13 cellular contexts compared by ENCODE assay signal in the genomic region with DNA sequence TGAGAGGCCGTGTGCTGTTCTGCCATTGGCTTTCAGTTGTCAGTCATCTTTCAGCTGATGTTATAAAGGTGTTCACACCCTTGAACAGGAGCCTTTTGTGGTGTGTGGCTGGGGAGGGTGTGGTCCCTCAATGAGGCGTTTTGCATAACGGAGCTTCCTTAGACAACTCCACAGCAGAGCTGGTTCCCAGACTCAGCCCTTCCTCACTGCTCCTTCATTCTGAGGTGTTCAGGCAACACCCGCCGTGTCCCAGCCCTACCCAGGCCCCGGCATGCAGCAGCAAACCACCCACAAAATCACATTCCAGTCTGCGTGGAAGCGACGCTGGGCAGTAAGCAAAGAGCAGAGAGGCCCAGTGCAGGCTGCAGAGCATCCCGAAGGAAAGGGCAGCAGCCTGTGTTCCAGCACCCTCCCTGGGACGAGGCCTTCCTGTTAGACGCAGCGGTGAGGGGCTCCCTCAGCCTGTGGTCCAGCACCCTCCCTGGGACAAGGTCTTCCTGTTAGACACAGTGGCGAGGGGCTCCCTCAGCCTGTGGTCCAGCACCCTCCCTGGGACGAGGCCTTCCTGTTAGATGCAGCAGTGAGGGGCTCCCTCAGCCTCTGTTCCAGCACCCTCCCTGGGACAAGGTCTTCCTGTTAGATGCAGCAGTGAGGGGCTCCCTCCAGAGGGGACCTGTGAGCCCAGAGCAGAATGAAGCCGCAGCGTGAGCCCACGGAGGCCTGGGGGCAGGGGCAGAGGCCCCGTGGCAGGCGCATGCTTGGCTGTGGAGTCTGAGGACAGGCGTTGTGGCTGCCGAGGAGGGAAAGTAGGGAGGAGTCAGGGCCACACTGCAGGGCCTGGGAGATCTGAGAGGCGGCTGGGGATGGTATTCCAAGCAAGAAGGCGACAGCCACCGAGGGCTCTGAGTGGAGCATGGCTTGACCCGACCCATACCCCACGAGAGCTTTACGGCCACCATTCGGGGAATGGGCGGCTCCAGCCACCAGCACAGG.
A peak's percentile ranks its signal among the peaks of the same experiment; 100 is the strongest.
DNase-seq lines count a peak whose midpoint lies in the region; ATAC-seq and TF ChIP-seq lines count a peak whose summit lies in the region.
"Had no signal": no experiment of that assay in that cellular context is flagged by ENCODE, and none has a peak within 500 bp of the region (broad histone marks: within the 10 kb centered on the region; RNA-seq: fewer than 3 reads in every experiment).

No MANE protein-coding gene starts in this region.

- no peak for DNase-seq in activated CD4-positive, alpha-beta T cell treated with anti-CD3 and anti-CD28 coated beads for 36 hours
- DNase-seq in activated CD4-positive, alpha-beta T cell treated with anti-CD3 and anti-CD28 coated beads, Interleukin-2, amount 50 U/mL, for 48 hours = no peak
- DNase-seq in NCI-H526 (lab: John Stamatoyannopoulos, UW) (peak; percentile 97), chondrocyte (ENCODE audit: low spot score) (peak; percentile 59), progenitor cell of endocrine pancreas (ENCODE audit: low spot score, unreplicated experiment) (peak; percentile 5), stomach (no peak), GM10248 (ENCODE audit: extremely low spot score) (no peak)
- DNase-seq: MV-4-11; nucleus accumbens; stimulated activated CD4-positive, alpha-beta T cell treated with anti-CD3 and anti-CD28 coated beads, Interleukin-12 subunit alpha, Interleukin-12 subunit beta, amount 100 ng/mL, for 4 hours had no signal

- CTCF ChIA-PET in activated CD4-positive, alpha-beta T cell treated with anti-CD3 and anti-CD28 coated beads for 36 hours (lab: Charles Lee) = interaction anchor here (0.7 kb wide), 2 partner anchors 8 to 406 kb away, joined by 3 read pairs; no protein-coding TSS in a partner anchor
- CTCF ChIA-PET in GM10248 (lab: Yijun Ruan, JAX) = no interaction called here

- WGBS in stomach, 5 donors = 76 to 85% (median 82%) methylated on average over 30 of the region's 30 CpGs

- H3K36me3 Mint-ChIP-seq in activated CD4-positive, alpha-beta T cell treated with anti-CD3 and anti-CD28 coated beads for 36 hours (ENCODE audit: low read depth) = no peaks in the 10 kb centered on the region
- H3K36me3 Mint-ChIP-seq in chondrocyte (ENCODE audit: low read depth) (no peaks in the 10 kb centered on the region), progenitor cell of endocrine pancreas (ENCODE audit: insufficient read depth) (no peaks in the 10 kb centered on the region)

- peaks cover 0 to 8% (median 5%) of the 10 kb centered on the region in 4 donors for H3K9me3 ChIP-seq in stomach
- H3K9me3 ChIP-seq: uterus had no signal

- H3K27me3 Mint-ChIP-seq in activated CD4-positive, alpha-beta T cell treated with anti-CD3 and anti-CD28 coated beads for 36 hours = peaks cover 3% of the 10 kb centered on the region
- H3K27me3 Mint-ChIP-seq in chondrocyte (ENCODE audit: low read depth) (peaks cover 10% of the 10 kb centered on the region), progenitor cell of endocrine pancreas (peaks cover 22% of the 10 kb centered on the region)

- TF ChIP-seq EP300 in stomach (IDR thresholded peaks at IDR 0.05) = no peak

- intact Hi-C loops in activated CD4-positive, alpha-beta T cell treated with anti-CD3 and anti-CD28 coated beads for 36 hours (cut with DNase I, micrococcal nuclease) = no loop called here
- intact Hi-C loops in stomach (cut with DNase I; ENCODE audit: low total_unique reads) = no loop called here

- H3K27ac Mint-ChIP-seq in activated CD4-positive, alpha-beta T cell treated with anti-CD3 and anti-CD28 coated beads for 36 hours = no peak overlapping the region
- H3K27ac Mint-ChIP-seq in chondrocyte (ENCODE audit: unreplicated experiment) (no peak overlapping the region), progenitor cell of endocrine pancreas (no peak overlapping the region)

- no peaks in the 10 kb centered on the region for H3K9me3 Mint-ChIP-seq in activated CD4-positive, alpha-beta T cell treated with anti-CD3 and anti-CD28 coated beads for 36 hours (ENCODE audit: low read depth)
- H3K9me3 Mint-ChIP-seq in chondrocyte (ENCODE audit: low read depth) = peaks cover 11% of the 10 kb centered on the region
- no peaks in the 10 kb centered on the region for H3K9me3 Mint-ChIP-seq in progenitor cell of endocrine pancreas (ENCODE audit: low read depth)

- no peak overlapping the region for H3K4me3 ChIP-seq in stomach
- H3K4me3 ChIP-seq: uterus had no signal

- peaks cover 0 to 2% (median 0%) of the 10 kb centered on the region in 4 donors for H3K4me1 ChIP-seq in stomach
- H3K4me1 ChIP-seq: uterus had no signal

- no peak for TF ChIP-seq POLR2A in stomach (IDR thresholded peaks at IDR 0.05)

- no peak overlapping the region for H3K4me3 Mint-ChIP-seq in activated CD4-positive, alpha-beta T cell treated with anti-CD3 and anti-CD28 coated beads for 36 hours
- no peak overlapping the region for H3K4me3 Mint-ChIP-seq in chondrocyte (ENCODE audit: unreplicated experiment)
- H3K4me3 Mint-ChIP-seq in progenitor cell of endocrine pancreas (ENCODE audit: low read depth) = no peak overlapping the region

- POLR2A ChIA-PET in activated CD4-positive, alpha-beta T cell treated with anti-CD3 and anti-CD28 coated beads for 36 hours (lab: Charles Lee) = no interaction called here
- POLR2A ChIA-PET in GM10248 (lab: Yijun Ruan, JAX) = no interaction called here

- TF ChIP-seq CTCF in chondrocyte (IDR thresholded peaks at IDR 0.05) (no peak), progenitor cell of endocrine pancreas (IDR thresholded peaks at IDR 0.05; ENCODE audit: unreplicated experiment) (no peak), stomach (IDR thresholded peaks at IDR 0.05) (no peak), GM10248 (IDR thresholded peaks at IDR 0.05; ENCODE audit: control extremely low read depth, extremely low read depth, low read depth, missing control alignments) (no peak)

- H3K27ac ChIP-seq in stomach = no peak overlapping the region
- H3K27ac ChIP-seq: epithelial cell of prostate, uterus had no signal

- peaks cover 14% of the 10 kb centered on the region for H3K4me1 Mint-ChIP-seq in activated CD4-positive, alpha-beta T cell treated with anti-CD3 and anti-CD28 coated beads for 36 hours
- H3K4me1 Mint-ChIP-seq in chondrocyte (ENCODE audit: low read depth) (no peaks in the 10 kb centered on the region), progenitor cell of endocrine pancreas (ENCODE audit: low read depth) (no peaks in the 10 kb centered on the region)

- no peaks in the 10 kb centered on the region for H3K36me3 ChIP-seq in stomach
- H3K36me3 ChIP-seq: uterus had no signal

- peaks cover 0 to 24% (median 2%) of the 10 kb centered on the region in 3 donors for H3K27me3 ChIP-seq in stomach
- H3K27me3 ChIP-seq: uterus had no signal

- peak; percentile 61 for ATAC-seq in activated CD4-positive, alpha-beta T cell treated with anti-CD3 and anti-CD28 coated beads for 36 hours
- no peak for ATAC-seq in GM21619 (IDR thresholded peaks at IDR 0.05; ENCODE audit: unreplicated experiment)

Comparison
In these comparisons a context has a peak if more than half of its experiments do, and no peak if none do; other contexts are left out.
1. DNase-seq: peak in NCI-H526 (2 of 2), chondrocyte (single experiment) and progenitor cell of endocrine pancreas (single experiment); none in activated CD4-positive, alpha-beta T cell treated with anti-CD3 and anti-CD28 coated beads for 36 hours (single experiment), activated CD4-positive, alpha-beta T cell treated with anti-CD3 and anti-CD28 coated beads, Interleukin-2, amount 50 U/mL, for 48 hours (0 of 2), stomach (single experiment) and GM10248 (single experiment).